In genomic region chr20:52191436-52192295, GRCh38 we compare ENCODE assay signal across 8 cellular contexts. TPM values are rescaled to one million over a fixed set of nuclear protein-coding genes. Genes with fewer than 3 reads are reported as not detected.
DNase-seq lines count a peak whose midpoint lies in the region; ATAC-seq and TF ChIP-seq lines count a peak whose summit lies in the region.

TSS of gene ZFP64 (minus strand) at chr20:52191779. CDS start at chr20:52191636, 143 bp downstream.

- H3K27ac ChIP-seq in cingulate gyrus (ENCODE audit: low read depth, low read length) = peak within 1 kb of the TSS; percentile 72

- peak within 1 kb of the TSS; percentile 89 for H3K4me3 ChIP-seq in AG09309 (ENCODE audit: control insufficient read depth, low read depth, low read length)

- ATAC-seq in GM18868 (IDR thresholded peaks at IDR 0.05; ENCODE audit: unreplicated experiment) (peak; percentile 71), HG03103 (IDR thresholded peaks at IDR 0.05; ENCODE audit: low read depth, unreplicated experiment) (peak; percentile 52), left colon (peak; percentile 81)
- ATAC-seq in activated CD4-positive, alpha-beta T cell treated with anti-CD3 and anti-CD28 coated beads for 36 hours = peak; percentile 84

- H3K27ac Mint-ChIP-seq in activated CD4-positive, alpha-beta T cell treated with anti-CD3 and anti-CD28 coated beads for 36 hours = peak within 1 kb of the TSS; percentile 92

- POLR2A ChIA-PET in activated CD4-positive, alpha-beta T cell treated with anti-CD3 and anti-CD28 coated beads for 36 hours (lab: Charles Lee) = interaction anchor here (0.7 kb wide), 1 partner anchor 963 kb away, joined by 3 read pairs; no protein-coding TSS in a partner anchor

- no peaks in the 10 kb centered on the region for H3K36me3 Mint-ChIP-seq in activated CD4-positive, alpha-beta T cell treated with anti-CD3 and anti-CD28 coated beads for 36 hours (ENCODE audit: low read depth)

- peak; percentile 35 for DNase-seq in AG09309 (ENCODE audit: low read depth)
- DNase-seq in NCI-H226 = peak; percentile 76
- DNase-seq in activated CD4-positive, alpha-beta T cell treated with anti-CD3 and anti-CD28 coated beads for 36 hours = peak; percentile 84
- DNase-seq in left colon = peak; percentile 76 to 85
- DNase-seq in stimulated activated CD4-positive, alpha-beta T cell treated with anti-CD3 and anti-CD28 coated beads, Interleukin-1b, Interleukin-23, amount 100 ng/mL, for 4 hours (ENCODE audit: low read depth in 2 of 2) = peak; percentile 49 to 64

- peak within 1 kb of the TSS; percentile 81 for H3K4me3 Mint-ChIP-seq in activated CD4-positive, alpha-beta T cell treated with anti-CD3 and anti-CD28 coated beads for 36 hours

- H3K27me3 Mint-ChIP-seq in activated CD4-positive, alpha-beta T cell treated with anti-CD3 and anti-CD28 coated beads for 36 hours = no peaks in the 10 kb centered on the region

- intact Hi-C loops in activated CD4-positive, alpha-beta T cell treated with anti-CD3 and anti-CD28 coated beads for 36 hours (cut with DNase I, micrococcal nuclease) = no loop called here
- intact Hi-C loops in left colon (cut with DNase I, micrococcal nuclease) = no loop called here

- TF ChIP-seq CTCF in AG09309 (IDR thresholded peaks at IDR 0.05; ENCODE audit: control insufficient read depth, insufficient read depth, low read depth, low read length, missing control alignments) = peak; percentile 70

- no peaks in the 10 kb centered on the region for H3K9me3 Mint-ChIP-seq in activated CD4-positive, alpha-beta T cell treated with anti-CD3 and anti-CD28 coated beads for 36 hours (ENCODE audit: low read depth)

- H3K4me1 Mint-ChIP-seq in activated CD4-positive, alpha-beta T cell treated with anti-CD3 and anti-CD28 coated beads for 36 hours = peaks cover 15% of the 10 kb centered on the region

- CTCF ChIA-PET in activated CD4-positive, alpha-beta T cell treated with anti-CD3 and anti-CD28 coated beads for 36 hours (lab: Charles Lee) = interaction anchor here (0.5 to 2.2 kb wide), 11 partner anchors 11 to 1724 kb away, joined by 3 to 7 read pairs (median 3); no protein-coding TSS in a partner anchor

RNA-seq across cellular contexts. Expression of gene ZFP64, which starts in this region (rescaled TPM):
- 10 to 100 TPM; 12.2 to 16.5 TPM for total RNA-seq in activated CD4-positive, alpha-beta T cell treated with anti-CD3 and anti-CD28 coated beads for 36 hours
- total RNA-seq in left colon = 10 to 100 TPM; 16.4 to 17.9 TPM

Comparison
In these comparisons a context has a peak if more than half of its experiments do, and no peak if none do; other contexts are left out.
1. Peak in every context shown above with its lines: DNase-seq, ATAC-seq, H3K4me3 ChIP-seq and H3K27ac ChIP-seq.